ENCODE assay signal across 1 cellular context in the genomic region with DNA sequence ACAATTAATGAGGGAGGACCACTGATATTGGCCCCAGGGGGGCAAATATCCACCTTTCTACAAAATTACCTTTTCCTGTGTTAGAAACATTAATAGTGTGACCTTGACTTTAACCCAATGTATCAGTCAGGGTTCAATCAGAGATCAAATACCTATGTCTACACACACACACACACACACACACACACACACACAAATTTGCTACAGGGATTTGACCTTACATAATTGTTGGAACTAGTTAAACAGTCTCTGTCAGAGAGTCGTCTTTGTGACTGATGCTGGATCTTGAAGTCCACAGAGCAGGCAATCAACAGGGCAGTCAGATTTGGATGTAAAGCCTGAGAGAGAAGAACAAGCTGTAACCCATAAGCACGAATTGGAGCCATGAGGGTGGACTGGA.
TF ChIP-seq lines count a peak whose summit lies in the region.

No MANE protein-coding gene starts in this region.

TF ChIP-seq in SK-N-SH treated with all-trans-retinoic acid at 6 μM for 48 hours, 23 proteins besides CTCF, POLR2A, EP300 and RAD21 (continued from another document):
- TF ChIP-seq, protein P1, sequence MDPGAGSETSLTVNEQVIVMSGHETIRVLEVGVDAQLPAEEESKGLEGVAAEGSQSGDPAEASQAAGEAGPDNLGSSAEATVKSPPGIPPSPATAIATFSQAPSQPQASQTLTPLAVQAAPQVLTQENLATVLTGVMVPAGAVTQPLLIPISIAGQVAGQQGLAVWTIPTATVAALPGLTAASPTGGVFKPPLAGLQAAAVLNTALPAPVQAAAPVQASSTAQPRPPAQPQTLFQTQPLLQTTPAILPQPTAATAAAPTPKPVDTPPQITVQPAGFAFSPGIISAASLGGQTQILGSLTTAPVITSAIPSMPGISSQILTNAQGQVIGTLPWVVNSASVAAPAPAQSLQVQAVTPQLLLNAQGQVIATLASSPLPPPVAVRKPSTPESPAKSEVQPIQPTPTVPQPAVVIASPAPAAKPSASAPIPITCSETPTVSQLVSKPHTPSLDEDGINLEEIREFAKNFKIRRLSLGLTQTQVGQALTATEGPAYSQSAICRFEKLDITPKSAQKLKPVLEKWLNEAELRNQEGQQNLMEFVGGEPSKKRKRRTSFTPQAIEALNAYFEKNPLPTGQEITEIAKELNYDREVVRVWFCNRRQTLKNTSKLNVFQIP (CRISPR knock-in tag; IDR thresholded peaks at IDR 0.05; ENCODE audit: borderline replicate concordance, low read depth) = no peak
- no peak for TF ChIP-seq RARB (CRISPR knock-in tag; IDR thresholded peaks at IDR 0.05)
- TF ChIP-seq, protein P2, sequence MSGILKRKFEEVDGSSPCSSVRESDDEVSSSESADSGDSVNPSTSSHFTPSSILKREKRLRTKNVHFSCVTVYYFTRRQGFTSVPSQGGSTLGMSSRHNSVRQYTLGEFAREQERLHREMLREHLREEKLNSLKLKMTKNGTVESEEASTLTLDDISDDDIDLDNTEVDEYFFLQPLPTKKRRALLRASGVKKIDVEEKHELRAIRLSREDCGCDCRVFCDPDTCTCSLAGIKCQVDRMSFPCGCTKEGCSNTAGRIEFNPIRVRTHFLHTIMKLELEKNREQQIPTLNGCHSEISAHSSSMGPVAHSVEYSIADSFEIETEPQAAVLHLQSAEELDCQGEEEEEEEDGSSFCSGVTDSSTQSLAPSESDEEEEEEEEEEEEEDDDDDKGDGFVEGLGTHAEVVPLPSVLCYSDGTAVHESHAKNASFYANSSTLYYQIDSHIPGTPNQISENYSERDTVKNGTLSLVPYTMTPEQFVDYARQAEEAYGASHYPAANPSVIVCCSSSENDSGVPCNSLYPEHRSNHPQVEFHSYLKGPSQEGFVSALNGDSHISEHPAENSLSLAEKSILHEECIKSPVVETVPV (CRISPR knock-in tag; IDR thresholded peaks at IDR 0.05) = no peak
- no peak for TF ChIP-seq ZC3H10 (CRISPR knock-in tag; IDR thresholded peaks at IDR 0.05)
- no peak for TF ChIP-seq ISL1 (CRISPR knock-in tag; IDR thresholded peaks at IDR 0.05)
- no peak for TF ChIP-seq BACH2 (CRISPR knock-in tag; IDR thresholded peaks at IDR 0.05; ENCODE audit: borderline replicate concordance)
- no peak for TF ChIP-seq PPARA (CRISPR knock-in tag; IDR thresholded peaks at IDR 0.05; ENCODE audit: borderline replicate concordance)
